In the genomic region with DNA sequence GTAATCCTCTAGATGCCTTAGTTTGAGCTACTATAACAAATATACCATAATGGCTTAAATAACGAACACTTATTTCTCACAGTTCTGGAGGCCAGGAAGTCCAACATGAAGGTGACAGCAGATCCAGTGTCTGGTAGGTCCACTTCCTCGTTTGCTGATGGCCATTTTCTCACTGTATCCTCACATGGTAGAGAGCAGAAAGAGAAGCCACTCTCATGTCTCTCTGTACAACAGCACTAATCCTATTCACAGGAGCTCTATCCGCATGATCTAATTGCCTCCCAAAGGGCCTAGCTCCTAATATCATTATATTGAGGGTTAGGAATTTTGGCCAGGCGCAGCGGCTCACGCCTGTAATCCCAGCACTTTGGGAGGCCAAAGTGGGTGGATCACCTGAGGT, we compare ENCODE assay signal across 35 cellular contexts.
"Had no signal": no experiment of that assay in that cellular context is flagged by ENCODE, and none has a peak within 500 bp of the region (broad histone marks: within the 10 kb centered on the region; RNA-seq: fewer than 3 reads in every experiment).

No MANE protein-coding gene starts in this region.

- H3K27me3 ChIP-seq: Peyer's patch had no signal

- H3K27ac Mint-ChIP-seq: activated CD4-positive, alpha-beta T cell treated with anti-CD3 and anti-CD28 coated beads for 36 hours; activated CD4-positive, alpha-beta T cell treated with anti-CD3 and anti-CD28 coated beads, Interleukin-2, amount 10 ng/mL, durations not matched to agents 7 days and 5 days; activated CD8-positive, alpha-beta T cell treated with anti-CD3 and anti-CD28 coated beads, Interleukin-2, amount 10 ng/mL, durations not matched to agents 7 days and 5 days; activated naive CD4-positive, alpha-beta T cell treated with anti-CD3 and anti-CD28 coated beads for 36 hours; activated naive CD8-positive, alpha-beta T cell; activated naive CD8-positive, alpha-beta T cell treated with anti-CD3 and anti-CD28 coated beads, Interleukin-2, amount 50 U/mL, for 24 hours; activated T-cell treated with anti-CD3 and anti-CD28 coated beads, Interleukin-2, amount 50 U/mL, for 24 hours; activated T-helper 1 cell treated with anti-CD3 and anti-CD28 coated beads, Interleukin-12 subunit alpha, Interleukin-12 subunit beta, Interleukin-2, Interleukin-4 antibody, amounts not matched to agents 30 ng/mL and 10 ng/mL and 1 ng/mL, durations not matched to agents 14 hours and 24 hours and 36 hours; brain; WTC11 had no signal

- H3K4me3 Mint-ChIP-seq: activated CD4-positive, alpha-beta T cell treated with anti-CD3 and anti-CD28 coated beads for 36 hours; activated CD4-positive, alpha-beta T cell treated with anti-CD3 and anti-CD28 coated beads, Interleukin-2, amount 10 ng/mL, durations not matched to agents 7 days and 5 days; activated CD8-positive, alpha-beta T cell treated with anti-CD3 and anti-CD28 coated beads, Interleukin-2, amount 10 ng/mL, durations not matched to agents 7 days and 5 days; activated naive CD4-positive, alpha-beta T cell treated with anti-CD3 and anti-CD28 coated beads for 36 hours; activated naive CD8-positive, alpha-beta T cell; activated naive CD8-positive, alpha-beta T cell treated with anti-CD3 and anti-CD28 coated beads, Interleukin-2, amount 50 U/mL, for 24 hours; activated T-cell treated with anti-CD3 and anti-CD28 coated beads, Interleukin-2, amount 50 U/mL, for 24 hours; activated T-helper 1 cell treated with anti-CD3 and anti-CD28 coated beads, Interleukin-12 subunit alpha, Interleukin-12 subunit beta, Interleukin-2, Interleukin-4 antibody, amounts not matched to agents 30 ng/mL and 10 ng/mL and 1 ng/mL, durations not matched to agents 14 hours and 24 hours and 36 hours; brain; WTC11 had no signal

- H3K4me1 Mint-ChIP-seq: activated CD4-positive, alpha-beta T cell treated with anti-CD3 and anti-CD28 coated beads for 36 hours; activated CD4-positive, alpha-beta T cell treated with anti-CD3 and anti-CD28 coated beads, Interleukin-2, amount 10 ng/mL, durations not matched to agents 7 days and 5 days; activated naive CD8-positive, alpha-beta T cell treated with anti-CD3 and anti-CD28 coated beads, Interleukin-2, amount 50 U/mL, for 24 hours; WTC11 had no signal

- H3K4me1 ChIP-seq: Peyer's patch had no signal

- H3K27me3 Mint-ChIP-seq: activated CD4-positive, alpha-beta T cell treated with anti-CD3 and anti-CD28 coated beads for 36 hours; activated CD4-positive, alpha-beta T cell treated with anti-CD3 and anti-CD28 coated beads, Interleukin-2, amount 10 ng/mL, durations not matched to agents 7 days and 5 days; activated naive CD8-positive, alpha-beta T cell; activated naive CD8-positive, alpha-beta T cell treated with anti-CD3 and anti-CD28 coated beads, Interleukin-2, amount 50 U/mL, for 24 hours; activated T-cell treated with anti-CD3 and anti-CD28 coated beads, Interleukin-2, amount 50 U/mL, for 24 hours; brain had no signal

- ATAC-seq: activated CD4-positive, alpha-beta T cell treated with anti-CD3 and anti-CD28 coated beads for 36 hours; activated CD4-positive, CD25-positive, alpha-beta regulatory T cell treated with anti-CD3 and anti-CD28 coated beads, Interleukin-2, amount 50 U/mL, for 24 hours; activated CD8-positive, alpha-beta T cell treated with anti-CD3 and anti-CD28 coated beads, Interleukin-2, amount 10 ng/mL, durations not matched to agents 7 days and 5 days; activated naive CD8-positive, alpha-beta T cell treated with anti-CD3 and anti-CD28 coated beads, Interleukin-2, amount 50 U/mL, for 24 hours; Right ventricle myocardium inferior; WTC11 had no signal

- FAIRE-seq: bronchial epithelial cell, TTC549 had no signal

- H3K4me3 ChIP-seq: Peyer's patch, SK-N-MC had no signal

- H3K27ac ChIP-seq: Peyer's patch, RWPE1, SK-N-MC had no signal

- H3K9me3 Mint-ChIP-seq: activated CD4-positive, alpha-beta T cell treated with anti-CD3 and anti-CD28 coated beads, Interleukin-2, amount 10 ng/mL, durations not matched to agents 7 days and 5 days; activated naive CD4-positive, alpha-beta T cell treated with anti-CD3 and anti-CD28 coated beads for 36 hours; activated naive CD8-positive, alpha-beta T cell treated with anti-CD3 and anti-CD28 coated beads, Interleukin-2, amount 50 U/mL, for 24 hours; activated T-cell treated with anti-CD3 and anti-CD28 coated beads, Interleukin-2, amount 50 U/mL, for 24 hours; activated T-helper 1 cell treated with anti-CD3 and anti-CD28 coated beads, Interleukin-12 subunit alpha, Interleukin-12 subunit beta, Interleukin-2, Interleukin-4 antibody, amounts not matched to agents 30 ng/mL and 10 ng/mL and 1 ng/mL, durations not matched to agents 14 hours and 24 hours and 36 hours; brain; WTC11 had no signal

- DNase-seq: activated CD4-positive, alpha-beta T cell treated with anti-CD3 and anti-CD28 coated beads for 36 hours; activated CD4-positive, alpha-beta T cell treated with anti-CD3 and anti-CD28 coated beads, Interleukin-2, amount 10 ng/mL, durations not matched to agents 7 days and 5 days; activated CD4-positive, alpha-beta T cell treated with anti-CD3 and anti-CD28 coated beads, Interleukin-2, amount 50 U/mL, for 48 hours; activated CD8-positive, alpha-beta T cell treated with anti-CD3 and anti-CD28 coated beads, Interleukin-2, amount 10 ng/mL, durations not matched to agents 7 days and 5 days; activated gamma-delta T cell treated with Interleukin-2 at 50 U/mL for 16 hours; activated naive CD4-positive, alpha-beta T cell treated with anti-CD3 and anti-CD28 coated beads for 36 hours; activated naive CD8-positive, alpha-beta T cell treated with anti-CD3 and anti-CD28 coated beads, Interleukin-2, amount 50 U/mL, for 24 hours; activated T-cell treated with anti-CD3 and anti-CD28 coated beads, Interleukin-2, amount 50 U/mL, for 24 hours; anterior cingulate cortex; caudate nucleus; cerebellar nuclear complex; Karpas-422; NCI-H1048; NCI-H1105 treated with DMSO at 0.1 percent for 48 hours; NCI-H1436; NCI-H1694; NCI-H1930; NCI-H2081 treated with DMSO at 0.1 percent for 48 hours; NCI-H345; NCI-H510A treated with DMSO at 0.1 percent for 48 hours; NCI-H526 treated with DMSO at 0.1 percent for 48 hours; NCI-H774; Peyer's patch; SIG-M5; T1000 had no signal

- H3K9me3 ChIP-seq: Peyer's patch had no signal
